In the genomic region with DNA sequence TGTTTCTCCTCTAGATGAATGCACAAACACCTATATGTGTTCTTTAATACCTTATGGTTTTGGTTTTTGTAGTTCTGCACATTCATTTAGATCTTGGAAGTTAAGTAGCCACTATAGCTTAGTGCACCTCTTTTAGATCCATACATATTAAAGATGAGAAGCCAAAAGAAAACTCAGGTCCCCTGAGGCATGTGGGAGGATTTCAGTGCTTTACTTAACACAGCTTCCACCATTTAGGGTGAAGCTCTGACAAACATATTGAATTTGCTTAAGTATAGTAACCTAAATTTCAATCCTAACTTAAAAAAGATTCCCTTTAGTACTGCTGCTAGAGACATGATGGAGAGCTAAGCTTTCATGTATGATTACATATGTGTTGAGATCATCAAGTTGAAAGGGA, we compare ENCODE assay signal across 13 cellular contexts. TPM values are rescaled to one million over a fixed set of nuclear protein-coding genes. Genes with fewer than 3 reads are reported as not detected.
DNase-seq lines count a peak whose midpoint lies in the region; ATAC-seq and TF ChIP-seq lines count a peak whose summit lies in the region.
"Had no signal": no experiment of that assay in that cellular context is flagged by ENCODE, and none has a peak within 500 bp of the region (broad histone marks: within the 10 kb centered on the region; RNA-seq: fewer than 3 reads in every experiment).

No MANE protein-coding gene starts in this region.

- TF ChIP-seq CTCF in PC-9 (conservative IDR thresholded peaks at IDR 0.05) (no peak), osteocyte (IDR thresholded peaks at IDR 0.05) (no peak)

- no peaks in the 10 kb centered on the region for H3K9me2 ChIP-seq in PC-9 (ENCODE audit: insufficient read depth)

- peaks cover 60% of the 10 kb centered on the region for H3K4me1 ChIP-seq in PC-9 (replicated peaks; ENCODE audit: insufficient read depth)

- H3K9me3 Mint-ChIP-seq in activated naive CD8-positive, alpha-beta T cell (ENCODE audit: low read depth) = no peaks in the 10 kb centered on the region
- no peaks in the 10 kb centered on the region for H3K9me3 Mint-ChIP-seq in activated naive CD8-positive, alpha-beta T cell treated with anti-CD3 and anti-CD28 coated beads, Interleukin-2, amount 50 U/mL, for 24 hours
- H3K9me3 Mint-ChIP-seq in effector memory CD8-positive, alpha-beta T cell = no peaks in the 10 kb centered on the region
- no peaks in the 10 kb centered on the region for H3K9me3 Mint-ChIP-seq in osteocyte (ENCODE audit: unreplicated experiment)
- no peaks in the 10 kb centered on the region for H3K9me3 Mint-ChIP-seq in stimulated activated memory B cell treated with anti-CD40 and anti-IgM and Interleukin-4, amounts not matched to agents 10 μg/mL and 1 μg/mL and 100 μg/mL, for 72 hours

- peak overlapping the region; percentile 78 for H3K4me2 ChIP-seq in PC-9

- no peak overlapping the region for H3K4me3 Mint-ChIP-seq in activated naive CD8-positive, alpha-beta T cell
- H3K4me3 Mint-ChIP-seq in activated naive CD8-positive, alpha-beta T cell treated with anti-CD3 and anti-CD28 coated beads, Interleukin-2, amount 50 U/mL, for 24 hours = no peak overlapping the region
- H3K4me3 Mint-ChIP-seq in effector memory CD8-positive, alpha-beta T cell = peak overlapping the region in 1 of 2 donors; percentile 40
- H3K4me3 Mint-ChIP-seq in osteocyte (ENCODE audit: unreplicated experiment) = no peak overlapping the region
- no peak overlapping the region for H3K4me3 Mint-ChIP-seq in stimulated activated memory B cell treated with anti-CD40 and anti-IgM and Interleukin-4, amounts not matched to agents 10 μg/mL and 1 μg/mL and 100 μg/mL, for 72 hours

- intact Hi-C loops in PC-9 (cut with micrococcal nuclease; ENCODE audit: unreplicated experiment) = loop anchor here (1.0 to 5.0 kb wide), 4 partner anchors 38 to 503 kb away; no protein-coding TSS in a partner anchor

- peak overlapping the region; percentile 7; the same call in 1 of the 2 replicates for H3K4me3 ChIP-seq in PC-9

- H3K4me1 Mint-ChIP-seq in activated naive CD8-positive, alpha-beta T cell (ENCODE audit: low read depth) = peaks cover 38% of the 10 kb centered on the region
- H3K4me1 Mint-ChIP-seq in activated naive CD8-positive, alpha-beta T cell treated with anti-CD3 and anti-CD28 coated beads, Interleukin-2, amount 50 U/mL, for 24 hours = peaks cover 30% of the 10 kb centered on the region
- H3K4me1 Mint-ChIP-seq in effector memory CD8-positive, alpha-beta T cell (ENCODE audit: low read depth in 2 of 2) = peaks cover 16 to 30% of the 10 kb centered on the region in 2 donors
- peaks cover 48% of the 10 kb centered on the region for H3K4me1 Mint-ChIP-seq in osteocyte (ENCODE audit: unreplicated experiment)
- no peaks in the 10 kb centered on the region for H3K4me1 Mint-ChIP-seq in stimulated activated memory B cell treated with anti-CD40 and anti-IgM and Interleukin-4, amounts not matched to agents 10 μg/mL and 1 μg/mL and 100 μg/mL, for 72 hours

- peak overlapping the region; percentile 19 for H2AFZ ChIP-seq in PC-9

- H3K79me2 ChIP-seq in PC-9 (ENCODE audit: low read depth) = no peaks in the 10 kb centered on the region

- peaks cover 43% of the 10 kb centered on the region for H3F3A ChIP-seq in PC-9 (ENCODE audit: insufficient read depth, low read depth)

- peak overlapping the region; percentile 75 for H3K27ac Mint-ChIP-seq in activated naive CD8-positive, alpha-beta T cell
- no peak overlapping the region for H3K27ac Mint-ChIP-seq in activated naive CD8-positive, alpha-beta T cell treated with anti-CD3 and anti-CD28 coated beads, Interleukin-2, amount 50 U/mL, for 24 hours
- H3K27ac Mint-ChIP-seq in effector memory CD8-positive, alpha-beta T cell = peak overlapping the region; percentile 60 to 83
- peak overlapping the region; percentile 95 for H3K27ac Mint-ChIP-seq in osteocyte (ENCODE audit: unreplicated experiment)
- H3K27ac Mint-ChIP-seq in stimulated activated memory B cell treated with anti-CD40 and anti-IgM and Interleukin-4, amounts not matched to agents 10 μg/mL and 1 μg/mL and 100 μg/mL, for 72 hours = no peak overlapping the region

- no peaks in the 10 kb centered on the region for H4K20me1 ChIP-seq in PC-9 (ENCODE audit: insufficient read depth)

- CTCF ChIA-PET in PC-9 (lab: Charles Lee) = interaction anchor here (1.2 to 2.0 kb wide), 2 partner anchors 19 kb away, joined by 5 to 18 read pairs; no protein-coding TSS in a partner anchor

- peak overlapping the region; percentile 98 for H3K27ac ChIP-seq in PC-9

- no peaks in the 10 kb centered on the region for H3K27me3 Mint-ChIP-seq in activated naive CD8-positive, alpha-beta T cell
- no peaks in the 10 kb centered on the region for H3K27me3 Mint-ChIP-seq in activated naive CD8-positive, alpha-beta T cell treated with anti-CD3 and anti-CD28 coated beads, Interleukin-2, amount 50 U/mL, for 24 hours
- no peaks in the 10 kb centered on the region for H3K27me3 Mint-ChIP-seq in effector memory CD8-positive, alpha-beta T cell
- H3K27me3 Mint-ChIP-seq in osteocyte (ENCODE audit: unreplicated experiment) = no peaks in the 10 kb centered on the region
- H3K27me3 Mint-ChIP-seq in stimulated activated memory B cell treated with anti-CD40 and anti-IgM and Interleukin-4, amounts not matched to agents 10 μg/mL and 1 μg/mL and 100 μg/mL, for 72 hours = no peaks in the 10 kb centered on the region

- H3K36me3 ChIP-seq in PC-9 (ENCODE audit: low read depth) = no peaks in the 10 kb centered on the region

- ATAC-seq in activated naive CD8-positive, alpha-beta T cell treated with anti-CD3 and anti-CD28 coated beads, Interleukin-2, amount 50 U/mL, for 24 hours = no peak
- ATAC-seq in effector memory CD8-positive, alpha-beta T cell (replicated peaks) = no peak
- ATAC-seq in stimulated activated memory B cell treated with anti-CD40 and anti-IgM and Interleukin-4, amounts not matched to agents 10 μg/mL and 1 μg/mL and 100 μg/mL, for 72 hours = no peak
- no peak for ATAC-seq in HG02763 (IDR thresholded peaks at IDR 0.05; ENCODE audit: unreplicated experiment)

- DNase-seq in activated naive CD8-positive, alpha-beta T cell treated with anti-CD3 and anti-CD28 coated beads, Interleukin-2, amount 50 U/mL, for 24 hours = no peak
- DNase-seq in PC-9 (no peak), osteocyte (ENCODE audit: extremely low spot score, unreplicated experiment) (no peak)
- DNase-seq in effector memory CD8-positive, alpha-beta T cell = no peak
- DNase-seq in stimulated activated CD4-positive, alpha-beta T cell treated with anti-CD3 and anti-CD28 coated beads, Interleukin-15, amount 100 ng/mL, for 24 hours = no peak
- DNase-seq: MM.1S, NCI-H1105, NCI-H1694 treated with DMSO at 0.1 percent for 48 hours, NCI-H69, Right ventricle myocardium superior had no signal

- no peaks in the 10 kb centered on the region for H3K27me3 ChIP-seq in PC-9 (ENCODE audit: insufficient read depth, low read depth)

- H3K36me3 Mint-ChIP-seq in activated naive CD8-positive, alpha-beta T cell = peaks cover 5% of the 10 kb centered on the region
- H3K36me3 Mint-ChIP-seq in activated naive CD8-positive, alpha-beta T cell treated with anti-CD3 and anti-CD28 coated beads, Interleukin-2, amount 50 U/mL, for 24 hours (ENCODE audit: low read depth) = peaks cover 12% of the 10 kb centered on the region
- peaks cover 7% of the 10 kb centered on the region for H3K36me3 Mint-ChIP-seq in effector memory CD8-positive, alpha-beta T cell (ENCODE audit: insufficient read depth)
- no peaks in the 10 kb centered on the region for H3K36me3 Mint-ChIP-seq in osteocyte (ENCODE audit: unreplicated experiment)
- H3K36me3 Mint-ChIP-seq in stimulated activated memory B cell treated with anti-CD40 and anti-IgM and Interleukin-4, amounts not matched to agents 10 μg/mL and 1 μg/mL and 100 μg/mL, for 72 hours = no peaks in the 10 kb centered on the region

- BruUV-seq in PC-9 (replicated peaks; lab: Mats Ljungman, UMichigan) = no TSS peak

- POLR2A ChIA-PET in PC-9 (lab: Charles Lee; ENCODE audit: unreplicated experiment) = no interaction called here

- H3K9me3 ChIP-seq in PC-9 (ENCODE audit: insufficient read depth, low read depth) = no peaks in the 10 kb centered on the region

RNA-seq across cellular contexts. Expression of a gene that starts 25.6 kb away (rescaled TPM):
- 103 and 121 TPM in 2 replicates for total RNA-seq in PC-9 (2021)
- 31.2 and 32.9 TPM in 2 replicates for total RNA-seq in osteocyte

Comparison
In these comparisons a context has a peak if more than half of its experiments do, and no peak if none do; other contexts are left out.
1. H3K27ac Mint-ChIP-seq: peak in activated naive CD8-positive, alpha-beta T cell (single experiment), effector memory CD8-positive, alpha-beta T cell (2 of 2) and osteocyte (single experiment); none in activated naive CD8-positive, alpha-beta T cell treated with anti-CD3 and anti-CD28 coated beads, Interleukin-2, amount 50 U/mL, for 24 hours (single experiment) and stimulated activated memory B cell treated with anti-CD40 and anti-IgM and Interleukin-4, amounts not matched to agents 10 μg/mL and 1 μg/mL and 100 μg/mL, for 72 hours (single experiment).